17 cellular contexts compared by ENCODE assay signal in genomic region chr3:78351338-78351737, GRCh38.
DNase-seq lines count a peak whose midpoint lies in the region; ATAC-seq, FAIRE-seq and TF ChIP-seq lines count a peak whose summit lies in the region.
"Had no signal": no experiment of that assay in that cellular context is flagged by ENCODE, and none has a peak within 500 bp of the region (broad histone marks: within the 10 kb centered on the region; RNA-seq: fewer than 3 reads in every experiment).

No MANE protein-coding gene starts in this region.

- no peak overlapping the region for H2BK5ac ChIP-seq in H1 (ENCODE audit: low read depth, low read length)

- H3K36me3 Mint-ChIP-seq in natural killer cell treated with Interleukin-12 subunit alpha and Interleukin-12 subunit beta and Interleukin-15 and Interleukin-18, amount 100 ng/mL, for 72 hours: peaks cover 13% of the 10 kb centered on the region
- H3K36me3 Mint-ChIP-seq: CD4-positive, CD25-positive, alpha-beta regulatory T cell had no signal

- no peaks in the 10 kb centered on the region; the same call in 1 of the 2 replicates for H3K23me2 ChIP-seq in H1 (ENCODE audit: low read depth, low read length)

- H2AFZ ChIP-seq in H1 (ENCODE audit: low read length): no peak overlapping the region

- WGBS in H1 (ENCODE audit: extremely low coverage in 1 of 2, insufficient coverage in 1 of 2, insufficient read length in 1 of 2, insufficient replicate concordance in 2 of 2, low coverage in 1 of 2, low lambda C conversion rate in 2 of 2, missing lambda C conversion rate in 1 of 2), 2 experiments: 84% methylated on average over 3 of the region's 3 CpGs; no CpG with 5 or more reads in 1 of the 2 experiments
- WGBS in heart right ventricle, 2 donors: 91 to 92% methylated on average over 3 of the region's 3 CpGs

- H3K4me1 ChIP-seq in H1 (replicated peaks in 1 of 4; ENCODE audit: control insufficient read depth in 3 of 4, insufficient read depth in 4 of 4, low read length in 3 of 4): peaks cover 0 to 5% (median 4%) of the 10 kb centered on the region in 4 experiments; a peak in 3 of 7 replicates
- no peaks in the 10 kb centered on the region for H3K4me1 ChIP-seq in heart right ventricle
- H3K4me1 ChIP-seq: BE2C had no signal

- FAIRE-seq in H1 (lab: Jason Lieb, UNC): no peak
- FAIRE-seq: A204.1, G401.6, GM12891, K562 had no signal

- H3K9ac ChIP-seq in SK-N-MC (ENCODE audit: insufficient read length): no peak overlapping the region
- H3K9ac ChIP-seq in H1 (replicated peaks in 1 of 4; ENCODE audit: extremely low read depth in 1 of 4, low read depth in 3 of 4, low read length in 3 of 4): no peak overlapping the region

- no peaks in the 10 kb centered on the region for H3K79me1 ChIP-seq in H1 (ENCODE audit: low read depth, low read length)

- TF ChIP-seq EP300 in H1 (IDR thresholded peaks at IDR 0.05; ENCODE audit: borderline replicate concordance in 1 of 2, low read depth in 2 of 2, low read length in 2 of 2): no peak

- H2BK12ac ChIP-seq in H1 (ENCODE audit: low read depth, low read length): no peak overlapping the region

- H3K36me3 ChIP-seq in SK-N-MC (ENCODE audit: insufficient read depth, low read length) (no peaks in the 10 kb centered on the region), H1 (ENCODE audit: control insufficient read depth in 2 of 4, insufficient read depth in 4 of 4, low read length in 3 of 4) (peaks cover 0 to 2% (median 0%) of the 10 kb centered on the region in 4 experiments; a peak in 1 of 8 replicates), heart right ventricle (no peaks in the 10 kb centered on the region)
- H3K36me3 ChIP-seq: BE2C, HAP-1 had no signal

- H3K4me3 Mint-ChIP-seq in natural killer cell treated with Interleukin-12 subunit alpha and Interleukin-12 subunit beta and Interleukin-15 and Interleukin-18, amount 100 ng/mL, for 72 hours: no peak overlapping the region
- H3K4me3 Mint-ChIP-seq: CD4-positive, CD25-positive, alpha-beta regulatory T cell; CD8-positive, alpha-beta memory T cell had no signal

- peak overlapping the region; percentile 72 for H2BK120ac ChIP-seq in H1 (replicated peaks; ENCODE audit: low read depth, low read length)

- H3K27ac ChIP-seq in SK-N-MC: peak overlapping the region; percentile 61
- H3K27ac ChIP-seq in H1 (ENCODE audit: low read depth, low read length): no peak overlapping the region
- H3K27ac ChIP-seq in heart right ventricle: no peak overlapping the region

- no peak for TF ChIP-seq POLR2A in H1 (IDR thresholded peaks at IDR 0.05; ENCODE audit: control extremely low read depth in 1 of 2, low read depth in 2 of 2, low read length in 2 of 2)

- CTCF ChIA-PET in H1 (lab: Charles Lee; ENCODE audit: partially characterized antibody): no interaction called here

- ATAC-seq in natural killer cell treated with Interleukin-12 subunit alpha and Interleukin-12 subunit beta and Interleukin-15 and Interleukin-18, amount 100 ng/mL, for 72 hours: no peak
- ATAC-seq in heart right ventricle: no peak
- ATAC-seq: K562 had no signal

- H4K91ac ChIP-seq in H1 (replicated peaks; ENCODE audit: insufficient read length, low read length): no peak overlapping the region

- DNase-seq in SK-N-MC (ENCODE audit: low read depth, low spot score): no peak
- DNase-seq in H1 (ENCODE audit: low read depth in 1 of 2, low spot score in 2 of 2): no peak
- peak; percentile 36 for DNase-seq in iris pigment epithelial cell (ENCODE audit: low read depth)
- no peak for DNase-seq in natural killer cell treated with Interleukin-12 subunit alpha and Interleukin-12 subunit beta and Interleukin-15 and Interleukin-18, amount 100 ng/mL, for 72 hours (ENCODE audit: low spot score)
- no peak for DNase-seq in heart right ventricle
- no peak for DNase-seq in superior temporal gyrus (ENCODE audit: extremely low spot score)
- DNase-seq: ACHN; BE2C; C1 segment of cervical spinal cord; CD4-positive, CD25-positive, alpha-beta regulatory T cell; CD8-positive, alpha-beta memory T cell; COR-L47 had no signal

- TF ChIP-seq CTCF in H1 (IDR thresholded peaks at IDR 0.05; ENCODE audit: control extremely low read depth in 1 of 3, insufficient read depth in 1 of 3, low read depth in 1 of 3, low read length in 3 of 3) (no peak), heart right ventricle (IDR thresholded peaks at IDR 0.05) (no peak)

- no peak overlapping the region for H2AK5ac ChIP-seq in H1 (ENCODE audit: low read depth, low read length)

- no peak overlapping the region for H3K4me2 ChIP-seq in H1 (ENCODE audit: insufficient read depth in 1 of 2, low read depth in 2 of 2, low read length in 2 of 2)

- H2BK15ac ChIP-seq in H1 (ENCODE audit: low read length): no peak overlapping the region

- H3K18ac ChIP-seq in H1 (ENCODE audit: extremely low read depth, low read length): no peak overlapping the region

- no peak overlapping the region for H3K4ac ChIP-seq in H1 (replicated peaks; ENCODE audit: insufficient read length, low read depth, low read length)

- no peak for TF ChIP-seq RAD21 in H1 (IDR thresholded peaks at IDR 0.05 in 1 of 2, conservative IDR thresholded peaks at IDR 0.05 in 1 of 2; ENCODE audit: low read depth in 2 of 2, low read length in 2 of 2)

- H3K4me1 Mint-ChIP-seq in natural killer cell treated with Interleukin-12 subunit alpha and Interleukin-12 subunit beta and Interleukin-15 and Interleukin-18, amount 100 ng/mL, for 72 hours (ENCODE audit: low read depth in 2 of 2): no peaks in the 10 kb centered on the region
- H3K4me1 Mint-ChIP-seq: CD4-positive, CD25-positive, alpha-beta regulatory T cell; CD8-positive, alpha-beta memory T cell had no signal

- H3K27ac Mint-ChIP-seq in natural killer cell treated with Interleukin-12 subunit alpha and Interleukin-12 subunit beta and Interleukin-15 and Interleukin-18, amount 100 ng/mL, for 72 hours: no peak overlapping the region
- H3K27ac Mint-ChIP-seq: CD4-positive, CD25-positive, alpha-beta regulatory T cell; CD8-positive, alpha-beta memory T cell had no signal

- no peak overlapping the region for H2BK20ac ChIP-seq in H1 (ENCODE audit: low read length)

- no peaks in the 10 kb centered on the region for H3K27me3 ChIP-seq in H1 (replicated peaks in 1 of 4; ENCODE audit: control insufficient read depth in 3 of 4, extremely low read depth in 1 of 4, insufficient read depth in 3 of 4, low read length in 3 of 4)
- no peaks in the 10 kb centered on the region for H3K27me3 ChIP-seq in heart right ventricle
- H3K27me3 ChIP-seq: BE2C had no signal

- POLR2A ChIA-PET in H1 (lab: Charles Lee; ENCODE audit: partially characterized antibody): no interaction called here

- no peaks in the 10 kb centered on the region for H3K27me3 Mint-ChIP-seq in natural killer cell treated with Interleukin-12 subunit alpha and Interleukin-12 subunit beta and Interleukin-15 and Interleukin-18, amount 100 ng/mL, for 72 hours
- H3K27me3 Mint-ChIP-seq: CD4-positive, CD25-positive, alpha-beta regulatory T cell; CD8-positive, alpha-beta memory T cell had no signal

- no peak overlapping the region for H4K8ac ChIP-seq in H1 (ENCODE audit: extremely low read depth, insufficient read depth, low read length)

- H3K9me3 ChIP-seq in SK-N-MC (ENCODE audit: low read depth, low read length) (no peaks in the 10 kb centered on the region), H1 (ENCODE audit: insufficient read depth in 2 of 2, low read depth in 1 of 2, low read length in 1 of 2) (no peaks in the 10 kb centered on the region; a peak in 2 of 4 replicates), heart right ventricle (no peaks in the 10 kb centered on the region)
- H3K9me3 ChIP-seq: BE2C, HAP-1 had no signal

- intact Hi-C loops in heart right ventricle (cut with DNase I): no loop called here

- H3K23ac ChIP-seq in H1 (ENCODE audit: insufficient read length): no peak overlapping the region

- H3K56ac ChIP-seq in H1 (replicated peaks; ENCODE audit: insufficient read length, low read depth, low read length): no peak overlapping the region

- H3K9me3 Mint-ChIP-seq in natural killer cell treated with Interleukin-12 subunit alpha and Interleukin-12 subunit beta and Interleukin-15 and Interleukin-18, amount 100 ng/mL, for 72 hours: peaks cover 6% of the 10 kb centered on the region

- no peak overlapping the region for H3K14ac ChIP-seq in H1 (ENCODE audit: insufficient read length)

- no peaks in the 10 kb centered on the region for H3K79me2 ChIP-seq in H1 (ENCODE audit: control insufficient read depth in 1 of 2, insufficient read depth in 2 of 2, low read length in 2 of 2)

- no peaks in the 10 kb centered on the region for H4K20me1 ChIP-seq in H1 (replicated peaks in 1 of 2; ENCODE audit: control insufficient read depth in 1 of 2, insufficient read depth in 2 of 2, low read length in 2 of 2)

- no peak overlapping the region for H3K4me3 ChIP-seq in SK-N-MC
- no peak overlapping the region for H3K4me3 ChIP-seq in H1 (ENCODE audit: extremely low read depth in 1 of 4, insufficient read depth in 2 of 4, low read depth in 3 of 4, low read length in 4 of 4)
- no peak overlapping the region for H3K4me3 ChIP-seq in heart right ventricle
- H3K4me3 ChIP-seq: HAP-1, K562 had no signal

- H4K5ac ChIP-seq in H1 (ENCODE audit: insufficient read length, low read depth, low read length): no peak overlapping the region

TF ChIP-seq in H1, 55 proteins besides CTCF, POLR2A, EP300 and RAD21:
- TF ChIP-seq SRF (IDR thresholded peaks at IDR 0.05; ENCODE audit: low read depth, low read length) (no peak), CBX8 (IDR thresholded peaks at IDR 0.05; ENCODE audit: borderline replicate concordance, low read depth, low read length) (no peak), TBP (IDR thresholded peaks at IDR 0.05; ENCODE audit: low read depth, low read length) (no peak), BCL11A (IDR thresholded peaks at IDR 0.05; ENCODE audit: low read depth in 2 of 2, low read length in 2 of 2) (no peak), CEBPB (IDR thresholded peaks at IDR 0.05; ENCODE audit: low read depth, low read length) (peak; percentile 39; the same call in 1 of the 2 replicates), ASH2L (IDR thresholded peaks at IDR 0.05; ENCODE audit: low read length) (no peak), TEAD4 (IDR thresholded peaks at IDR 0.05; ENCODE audit: low read depth, low read length) (no peak)
